Comparison of ENCODE assay signal across 8 cellular contexts in genomic region chr12:46372852-46373302, GRCh38. TPM values are rescaled to one million over a fixed set of nuclear protein-coding genes. Genes with fewer than 3 reads are reported as not detected.
DNase-seq lines count a peak whose midpoint lies in the region; ATAC-seq and TF ChIP-seq lines count a peak whose summit lies in the region.

No MANE protein-coding gene starts in this region.

- no peak for DNase-seq in SJCRH30
- no peak for DNase-seq in erythroblast (lab: John Stamatoyannopoulos, UW)
- DNase-seq in progenitor cell of endocrine pancreas (ENCODE audit: low spot score, unreplicated experiment) = peak; percentile 92
- DNase-seq in NCI-H82 treated with DMSO at 0.1 percent for 48 hours (lab: John Stamatoyannopoulos, UW; ENCODE audit: unreplicated experiment) = no peak
- DNase-seq in activated CD8-positive, alpha-beta memory T cell treated with anti-CD3 and anti-CD28 coated beads for 24 hours = no peak
- DNase-seq in NCI-H2196 (lab: John Stamatoyannopoulos, UW; ENCODE audit: unreplicated experiment) = no peak

- H3K27ac ChIP-seq in SJCRH30 = peak overlapping the region; percentile 90

- TF ChIP-seq CTCF in progenitor cell of endocrine pancreas (IDR thresholded peaks at IDR 0.05; ENCODE audit: unreplicated experiment) = no peak

- H3K9me3 ChIP-seq in SJCRH30 (replicated peaks) = no peaks in the 10 kb centered on the region

- TF ChIP-seq POLR2A in erythroblast (IDR thresholded peaks at IDR 0.05; ENCODE audit: low read length) = peak; percentile 58

- H3K4me1 ChIP-seq in SJCRH30 = peaks cover 30% of the 10 kb centered on the region

- H3K36me3 Mint-ChIP-seq in progenitor cell of endocrine pancreas (ENCODE audit: insufficient read depth) = peaks cover 26% of the 10 kb centered on the region

- H3K27me3 ChIP-seq in SJCRH30 = no peaks in the 10 kb centered on the region

- peak overlapping the region; percentile 99 for H3K4me3 Mint-ChIP-seq in progenitor cell of endocrine pancreas (ENCODE audit: low read depth)

- no peaks in the 10 kb centered on the region for H3K9me3 Mint-ChIP-seq in progenitor cell of endocrine pancreas (ENCODE audit: low read depth)

- no peaks in the 10 kb centered on the region for H3K27me3 Mint-ChIP-seq in progenitor cell of endocrine pancreas

- peaks cover 42% of the 10 kb centered on the region for H3K4me1 Mint-ChIP-seq in progenitor cell of endocrine pancreas (ENCODE audit: low read depth)

- ATAC-seq in GM18511 (IDR thresholded peaks at IDR 0.05; ENCODE audit: unreplicated experiment) = peak; percentile 0
- ATAC-seq in HG03175 (IDR thresholded peaks at IDR 0.05; ENCODE audit: unreplicated experiment) = no peak

- H3K27ac Mint-ChIP-seq in progenitor cell of endocrine pancreas = peak overlapping the region; percentile 96

- H3K4me3 ChIP-seq in SJCRH30 = peak overlapping the region; percentile 86

- H3K36me3 ChIP-seq in SJCRH30 = peaks cover 35% of the 10 kb centered on the region

RNA-seq across cellular contexts. Expression of gene SLC38A2, which starts 0.3 kb away (rescaled TPM):
- 213 and 260 TPM in 2 replicates for total RNA-seq in SJCRH30 (2014; rRNA removed; shearing (Covaris generic))
- total RNA-seq in progenitor cell of endocrine pancreas = 216 and 224 TPM in 2 replicates
